ENCODE assay signal across 1 cellular context in genomic region chr2:44801289-44801675, GRCh38.
A peak's percentile ranks its signal among the peaks of the same experiment; 100 is the strongest.
TF ChIP-seq lines count a peak whose summit lies in the region.

No MANE protein-coding gene starts in this region.

TF ChIP-seq in H1, 55 proteins besides CTCF, POLR2A, EP300 and RAD21:
- TF ChIP-seq SIN3A (conservative IDR thresholded peaks at IDR 0.05 in 1 of 2, IDR thresholded peaks at IDR 0.05 in 1 of 2; ENCODE audit: low read depth in 1 of 2, low read length in 2 of 2) = peak in 1 of 2 experiments; percentile 18; a peak in 1 of 4 replicates
- peak; percentile 89 for TF ChIP-seq NANOG (IDR thresholded peaks at IDR 0.05; ENCODE audit: insufficient read depth, low read depth, low read length, poor library complexity, severe bottlenecking)
- TF ChIP-seq CHD7 (IDR thresholded peaks at IDR 0.05; ENCODE audit: insufficient replicate concordance, low read length) = peak; percentile 75
- TF ChIP-seq ATF2 (IDR thresholded peaks at IDR 0.05; ENCODE audit: low read length) = peak; percentile 35
- no peak for TF ChIP-seq CHD1 (IDR thresholded peaks at IDR 0.05; ENCODE audit: low read depth, low read length)
- TF ChIP-seq TAF1 (IDR thresholded peaks at IDR 0.05; ENCODE audit: low read depth, low read length) = peak; percentile 42; the same call in 1 of the 2 replicates
- 0 out of 2 replicates have a peak, but pooled peaks have one; percentile 28 for TF ChIP-seq YY1 (IDR thresholded peaks at IDR 0.05; ENCODE audit: low read depth, low read length)
- TF ChIP-seq TCF12 (IDR thresholded peaks at IDR 0.05; ENCODE audit: low read depth, low read length) = peak; percentile 39; the same call in 1 of the 2 replicates
- no peak for TF ChIP-seq BACH1 (IDR thresholded peaks at IDR 0.05; ENCODE audit: low read length)
- TF ChIP-seq SIX5 (IDR thresholded peaks at IDR 0.05; ENCODE audit: low read depth, low read length) = no peak
- peak; percentile 26 for TF ChIP-seq ASH2L (IDR thresholded peaks at IDR 0.05; ENCODE audit: low read length)
- TF ChIP-seq MAX (IDR thresholded peaks at IDR 0.05) = peak; percentile 39
- peak; percentile 49; the same call in 1 of the 2 replicates for TF ChIP-seq TBP (IDR thresholded peaks at IDR 0.05; ENCODE audit: low read depth, low read length)
- 0 out of 4 replicates have a peak, but pooled peaks of 1 of the 2 experiments have one; percentile 2 for TF ChIP-seq HDAC2 (IDR thresholded peaks at IDR 0.05; ENCODE audit: borderline replicate concordance in 1 of 2, low read depth in 2 of 2, low read length in 2 of 2)
